Comparison of ENCODE assay signal across 16 cellular contexts in the genomic region with DNA sequence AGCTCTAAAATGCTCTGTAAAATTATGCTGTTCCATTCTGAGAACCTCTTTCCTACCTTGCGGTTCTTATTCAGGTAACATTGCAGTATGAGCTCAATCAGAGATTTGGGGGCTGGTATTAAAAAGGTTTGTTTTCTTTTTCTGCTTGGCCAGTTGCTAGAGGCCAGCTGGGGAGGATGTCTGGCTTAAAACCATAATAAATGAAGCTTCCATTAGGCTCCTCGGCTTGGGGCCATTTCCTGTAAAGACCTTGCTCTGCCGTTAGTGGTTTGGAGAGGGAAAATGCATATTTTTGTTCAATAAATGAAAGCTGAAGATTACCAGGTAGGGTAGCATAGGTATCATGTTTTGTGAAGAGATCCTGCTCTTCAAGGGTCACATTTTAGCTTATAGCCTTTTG. TPM values are rescaled to one million over a fixed set of nuclear protein-coding genes. Genes with fewer than 3 reads are reported as not detected.
DNase-seq lines count a peak whose midpoint lies in the region; ATAC-seq and TF ChIP-seq lines count a peak whose summit lies in the region.
"Had no signal": no experiment of that assay in that cellular context is flagged by ENCODE, and none has a peak within 500 bp of the region (broad histone marks: within the 10 kb centered on the region; RNA-seq: fewer than 3 reads in every experiment).

No MANE protein-coding gene starts in this region.

- no peak overlapping the region for H3K4me3 ChIP-seq in OCI-LY3 (ENCODE audit: low read length)
- peak overlapping the region; percentile 61 for H3K4me3 ChIP-seq in endocrine pancreas (ENCODE audit: control insufficient read depth, insufficient read depth, low read length)
- H3K4me3 ChIP-seq: body of pancreas, prostate gland had no signal

- no peak for ATAC-seq in GM18867 (IDR thresholded peaks at IDR 0.05; ENCODE audit: unreplicated experiment)
- no peak for ATAC-seq in GM18858 (IDR thresholded peaks at IDR 0.05; ENCODE audit: unreplicated experiment)
- ATAC-seq: body of pancreas had no signal

- peaks cover 22% of the 10 kb centered on the region for H3K36me3 Mint-ChIP-seq in activated naive CD4-positive, alpha-beta T cell treated with anti-CD3 and anti-CD28 coated beads, Interleukin-2, amount 10 ng/mL, durations not matched to agents 7 days and 5 days

- no peak overlapping the region for H3K27ac ChIP-seq in OCI-LY3 (ENCODE audit: low read length)
- H3K27ac ChIP-seq: body of pancreas, prostate gland had no signal

- CTCF ChIA-PET in activated naive CD4-positive, alpha-beta T cell treated with anti-CD3 and anti-CD28 coated beads, Interleukin-2, amount 10 ng/mL, durations not matched to agents 7 days and 5 days (lab: Charles Lee): interaction anchor here (1.0 to 1.7 kb wide), 2 partner anchors 11 to 21 kb away, joined by 3 to 5 read pairs; no protein-coding TSS in a partner anchor

- H3K4me1 ChIP-seq in OCI-LY3 (ENCODE audit: low read length) (peaks cover 29% of the 10 kb centered on the region), endocrine pancreas (ENCODE audit: control insufficient read depth, insufficient read depth, low read length) (peaks cover 15% of the 10 kb centered on the region)
- H3K4me1 ChIP-seq: prostate gland had no signal

- H2AFZ ChIP-seq in OCI-LY3 (ENCODE audit: low read depth, low read length): peak overlapping the region; percentile 14; the same call in 1 of the 2 replicates

- H3K9me3 ChIP-seq in OCI-LY3 (ENCODE audit: insufficient read depth, low read length) (peaks cover 6% of the 10 kb centered on the region; the same call in 1 of the 2 replicates), endocrine pancreas (ENCODE audit: control insufficient read depth, low read length) (no peaks in the 10 kb centered on the region)
- H3K9me3 ChIP-seq: body of pancreas, prostate gland had no signal

- no peak for DNase-seq in activated naive CD4-positive, alpha-beta T cell treated with anti-CD3 and anti-CD28 coated beads, Interleukin-2, amount 10 ng/mL, durations not matched to agents 7 days and 5 days
- DNase-seq in activated naive CD4-positive, alpha-beta T cell treated with Interleukin-2 at 50 U/mL for 16 hours: no peak
- DNase-seq in dermis blood vessel endothelial cell (no peak), D341Med (ENCODE audit: low spot score) (no peak)
- DNase-seq: body of pancreas; DMS153; effector CD8-positive, alpha-beta T cell; islet precursor cell; NCI-H2029; stimulated activated CD4-positive, alpha-beta T cell treated with anti-CD3 and anti-CD28 coated beads, Interleukin-15, amount 100 ng/mL, for 24 hours had no signal

- H3K4me2 ChIP-seq in OCI-LY3 (ENCODE audit: low read length): no peak overlapping the region; the same call in 1 of the 2 replicates

- no peak overlapping the region for H3K9ac ChIP-seq in OCI-LY3 (ENCODE audit: low read length)
- H3K9ac ChIP-seq in endocrine pancreas (ENCODE audit: control insufficient read depth, insufficient read depth, low read length): no peak overlapping the region

- H3K27ac Mint-ChIP-seq in activated naive CD4-positive, alpha-beta T cell treated with anti-CD3 and anti-CD28 coated beads, Interleukin-2, amount 10 ng/mL, durations not matched to agents 7 days and 5 days: peak overlapping the region; percentile 16

- H3K4me1 Mint-ChIP-seq in activated naive CD4-positive, alpha-beta T cell treated with anti-CD3 and anti-CD28 coated beads, Interleukin-2, amount 10 ng/mL, durations not matched to agents 7 days and 5 days: peaks cover 28% of the 10 kb centered on the region

- H3K36me3 ChIP-seq in OCI-LY3 (replicated peaks; ENCODE audit: low read depth, low read length) (no peaks in the 10 kb centered on the region), endocrine pancreas (ENCODE audit: control insufficient read depth, insufficient read depth, low read length) (no peaks in the 10 kb centered on the region)
- H3K36me3 ChIP-seq: prostate gland had no signal

- TF ChIP-seq CTCF in OCI-LY3 (IDR thresholded peaks at IDR 0.05; ENCODE audit: low read depth, low read length): no peak

- H3K27me3 ChIP-seq in OCI-LY3 (ENCODE audit: low read depth, low read length) (no peaks in the 10 kb centered on the region; the same call in 1 of the 2 replicates), endocrine pancreas (ENCODE audit: control insufficient read depth, insufficient read depth, low read length) (no peaks in the 10 kb centered on the region)
- H3K27me3 ChIP-seq: body of pancreas had no signal

- no peak overlapping the region for H3K4me3 Mint-ChIP-seq in activated naive CD4-positive, alpha-beta T cell treated with anti-CD3 and anti-CD28 coated beads, Interleukin-2, amount 10 ng/mL, durations not matched to agents 7 days and 5 days

- no peaks in the 10 kb centered on the region for H3K27me3 Mint-ChIP-seq in activated naive CD4-positive, alpha-beta T cell treated with anti-CD3 and anti-CD28 coated beads, Interleukin-2, amount 10 ng/mL, durations not matched to agents 7 days and 5 days

- no peaks in the 10 kb centered on the region for H3K79me2 ChIP-seq in OCI-LY3 (ENCODE audit: low read length)

- H4K20me1 ChIP-seq in OCI-LY3 (ENCODE audit: insufficient read depth, low read length): no peaks in the 10 kb centered on the region

- H3K9me3 Mint-ChIP-seq in activated naive CD4-positive, alpha-beta T cell treated with anti-CD3 and anti-CD28 coated beads, Interleukin-2, amount 10 ng/mL, durations not matched to agents 7 days and 5 days: peaks cover 10% of the 10 kb centered on the region

RNA-seq across cellular contexts. Expression of a gene that starts 55.2 kb away (rescaled TPM):
- total RNA-seq in dermis blood vessel endothelial cell: 9.0 and 11.9 TPM in 2 replicates
- total RNA-seq: LHCN-M2 had no signal
